In the genomic region with DNA sequence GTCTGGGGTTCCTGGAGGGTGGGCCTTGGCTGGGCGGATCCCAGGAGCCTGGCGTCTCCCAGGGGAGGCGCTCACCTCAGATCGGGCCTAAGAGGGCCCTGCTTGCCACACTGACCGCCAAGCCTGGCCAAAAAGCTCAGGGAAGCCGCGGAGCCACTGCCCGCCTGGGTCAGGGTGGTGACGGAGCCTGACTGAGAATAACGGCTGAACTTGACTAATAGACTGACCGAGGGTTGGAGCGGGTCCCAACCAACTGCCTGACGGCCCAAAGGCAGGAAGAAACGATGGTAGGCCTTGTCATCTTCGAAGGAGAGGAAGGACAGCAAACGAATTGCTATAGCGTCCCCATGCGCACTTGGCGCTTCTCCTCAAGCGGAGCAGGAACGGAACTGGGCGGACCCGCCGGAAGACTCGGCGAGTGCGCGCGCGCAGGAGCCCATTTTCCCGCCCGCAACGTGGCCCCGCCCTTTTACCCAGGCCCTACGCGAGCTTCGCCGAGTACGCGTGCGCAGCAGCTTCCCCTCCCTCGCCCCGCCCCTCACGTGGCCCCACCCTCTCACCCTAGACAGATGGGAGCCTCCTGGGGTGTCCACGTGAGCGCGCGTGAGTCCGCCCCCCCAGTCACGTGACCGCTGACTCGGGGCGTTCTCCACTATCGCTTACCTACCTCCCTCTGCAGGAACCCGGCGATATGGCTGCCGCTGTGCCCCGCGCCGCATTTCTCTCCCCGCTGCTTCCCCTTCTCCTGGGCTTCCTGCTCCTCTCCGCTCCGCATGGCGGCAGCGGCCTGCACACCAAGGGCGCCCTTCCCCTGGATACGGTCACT, we compare ENCODE assay signal across 8 cellular contexts. TPM values are rescaled to one million over a fixed set of nuclear protein-coding genes. Genes with fewer than 3 reads are reported as not detected.
DNase-seq lines count a peak whose midpoint lies in the region; ATAC-seq and TF ChIP-seq lines count a peak whose summit lies in the region.

A gene (plus strand): TSS at position 652 of the 826 bp plus-strand sequence. CDS start 40 bp downstream, at position 692.
A gene (minus strand): TSS at position 391 of the 826 bp plus-strand sequence. CDS start 7,895 bp downstream, outside the sequence.

- no peaks in the 10 kb centered on the region for H3K27me3 ChIP-seq in HAP-1 (ENCODE audit: low read depth)
- no peaks in the 10 kb centered on the region for H3K27me3 ChIP-seq in MM.1S (replicated peaks; ENCODE audit: insufficient read depth, low read length)
- H3K27me3 ChIP-seq in foreskin keratinocyte: no peaks in the 10 kb centered on the region
- no peaks in the 10 kb centered on the region for H3K27me3 ChIP-seq in neuron (ENCODE audit: insufficient read depth, low read length)
- H3K27me3 ChIP-seq in subcutaneous abdominal adipose tissue (ENCODE audit: control insufficient read depth in 5 of 5, insufficient read depth in 4 of 5, low read length in 5 of 5): no peaks in the 10 kb centered on the region

- H3K9ac ChIP-seq in MM.1S (ENCODE audit: low read length) (peak within 1 kb of the TSS; percentile 90), subcutaneous abdominal adipose tissue (ENCODE audit: low read length in 5 of 5) (peak within 1 kb of the TSS; percentile 87 to 95 (median 90))

- peak; percentile 89 for ATAC-seq in foreskin keratinocyte

- peaks cover 4% of the 10 kb centered on the region; the same call in 1 of the 2 replicates for H4K20me1 ChIP-seq in MM.1S (ENCODE audit: insufficient read depth, low read length)

- H3K9me2 ChIP-seq in MM.1S (replicated peaks; ENCODE audit: insufficient read depth, low read length): no peaks in the 10 kb centered on the region

- H2AFZ ChIP-seq in MM.1S (ENCODE audit: low read length) (peak within 1 kb of the TSS; percentile 69), neuron (ENCODE audit: low read depth, low read length) (peak within 1 kb of the TSS; percentile 79)

- H3K4me2 ChIP-seq in MM.1S (ENCODE audit: low read depth, low read length): peak within 1 kb of the TSS; percentile 90

- 0 out of 2 replicates have a peak, but pooled peaks cover 2% of the 10 kb centered on the region for H3K9me3 ChIP-seq in HAP-1
- no peaks in the 10 kb centered on the region for H3K9me3 ChIP-seq in MM.1S (replicated peaks; ENCODE audit: insufficient read depth, low read length)
- peaks cover 6% of the 10 kb centered on the region for H3K9me3 ChIP-seq in neuron (ENCODE audit: low read length)
- H3K9me3 ChIP-seq in subcutaneous abdominal adipose tissue (ENCODE audit: control insufficient read depth in 5 of 5, low read length in 5 of 5): no peaks in the 10 kb centered on the region

- in situ Hi-C loops in HAP-1 (cut with MboI; ENCODE audit: low sequenced_read_pairs): no loop called here

- peak within 1 kb of the TSS; percentile 77 for H3K4me3 ChIP-seq in HAP-1
- peak within 1 kb of the TSS; percentile 92 for H3K4me3 ChIP-seq in MM.1S (ENCODE audit: low read length)
- H3K4me3 ChIP-seq in neuron (ENCODE audit: low read length): peak within 1 kb of the TSS; percentile 89
- peak within 1 kb of the TSS; percentile 83 to 97 (median 94) for H3K4me3 ChIP-seq in subcutaneous abdominal adipose tissue (ENCODE audit: low read depth in 1 of 5, low read length in 5 of 5)

- TF ChIP-seq CTCF in MM.1S (IDR thresholded peaks at IDR 0.05; ENCODE audit: low read length): peak; percentile 39
- peak; percentile 74 for TF ChIP-seq CTCF in foreskin keratinocyte (conservative IDR thresholded peaks at IDR 0.05)

- peak within 1 kb of the TSS; percentile 97 for H3K27ac ChIP-seq in MM.1S (ENCODE audit: low read length)
- peak within 1 kb of the TSS; percentile 60 for H3K27ac ChIP-seq in foreskin keratinocyte
- H3K27ac ChIP-seq in subcutaneous abdominal adipose tissue (ENCODE audit: low read depth, low read length): peak within 1 kb of the TSS; percentile 94

- DNase-seq in GDM1 (lab: John Stamatoyannopoulos, UW): peak; percentile 99
- DNase-seq in HAP-1 (ENCODE audit: low spot score in 2 of 2): peak; percentile 92 to 100
- DNase-seq in MM.1S: peak; percentile 95
- DNase-seq in SIG-M5 (lab: John Stamatoyannopoulos, UW): peak; percentile 83
- DNase-seq in activated gamma-delta T cell treated with Interleukin-2 at 50 U/mL for 16 hours: peak; percentile 100
- DNase-seq in foreskin keratinocyte: peak; percentile 90 to 96

- H3F3A ChIP-seq in MM.1S (ENCODE audit: insufficient read depth, low read length): peaks cover 24% of the 10 kb centered on the region

- peaks cover 14% of the 10 kb centered on the region for H3K36me3 ChIP-seq in HAP-1 (replicated peaks)
- H3K36me3 ChIP-seq in MM.1S (replicated peaks; ENCODE audit: insufficient read depth, low read length): peaks cover 4% of the 10 kb centered on the region; the same call in 1 of the 2 replicates
- H3K36me3 ChIP-seq in neuron (ENCODE audit: insufficient read depth, low read length): peaks cover 10% of the 10 kb centered on the region
- peaks cover 0 to 9% (median 2%) of the 10 kb centered on the region in 5 donors for H3K36me3 ChIP-seq in subcutaneous abdominal adipose tissue (ENCODE audit: control insufficient read depth in 5 of 5, insufficient read depth in 5 of 5, low read length in 5 of 5)

- H3K4me1 ChIP-seq in HAP-1 (peaks cover 14% of the 10 kb centered on the region), MM.1S (ENCODE audit: low read length) (peaks cover 25% of the 10 kb centered on the region), foreskin keratinocyte (peaks cover 4% of the 10 kb centered on the region), neuron (ENCODE audit: insufficient read depth, low read length) (peaks cover 19% of the 10 kb centered on the region), subcutaneous abdominal adipose tissue (ENCODE audit: control insufficient read depth in 5 of 5, insufficient read depth in 5 of 5, low read length in 5 of 5) (peaks cover 3 to 36% (median 28%) of the 10 kb centered on the region in 5 donors)

- peaks cover 40% of the 10 kb centered on the region for H3K79me2 ChIP-seq in MM.1S (ENCODE audit: low read length)

RNA-seq across cellular contexts. Expression of the first gene that starts in this region (rescaled TPM):
- total RNA-seq in foreskin keratinocyte: 107 and 115 TPM in 2 replicates
- 177 and 179 TPM in 2 replicates for polyA plus RNA-seq in foreskin keratinocyte

RNA-seq across cellular contexts. Expression of the second gene that starts in this region (rescaled TPM):
- 4.1 and 5.5 TPM in 2 replicates for total RNA-seq in foreskin keratinocyte
- polyA plus RNA-seq in foreskin keratinocyte: 3.5 and 4.2 TPM in 2 replicates

Comparison
In these comparisons a context has a peak if more than half of its experiments do, and no peak if none do; other contexts are left out.
1. Peak in every context shown above with its lines: DNase-seq, ATAC-seq, H3K4me3 ChIP-seq and H3K27ac ChIP-seq.